In genomic region chr22:17007852-17008731, GRCh38 we compare ENCODE assay signal across 19 cellular contexts. TPM values are rescaled to one million over a fixed set of nuclear protein-coding genes. Genes with fewer than 3 reads are reported as not detected.
"Had no signal": no experiment of that assay in that cellular context is flagged by ENCODE, and none has a peak within 500 bp of the region (broad histone marks: within the 10 kb centered on the region; RNA-seq: fewer than 3 reads in every experiment).

Gene GAB4 (minus strand): TSS chr22:17008222. CDS start chr22:17008114, 108 bp downstream.

- H3K36me3 ChIP-seq: esophagus muscularis mucosa, lower lobe of right lung, ovary, tibial artery, vagina had no signal

- H3K4me1 Mint-ChIP-seq: activated T-helper 17 cell treated with anti-CD3 and anti-CD28 coated beads, Interleukin-2, amount 50 U/mL, for 72 hours had no signal

- H3K9me3 Mint-ChIP-seq: activated T-helper 17 cell treated with anti-CD3 and anti-CD28 coated beads, Interleukin-2, amount 50 U/mL, for 72 hours had no signal

- H3K4me3 ChIP-seq: esophagus muscularis mucosa, lower lobe of right lung, ovary, tibial artery, vagina had no signal

- ATAC-seq: activated T-helper 17 cell treated with anti-CD3 and anti-CD28 coated beads, Interleukin-2, amount 50 U/mL, for 72 hours; left colon had no signal

- H3K4me3 Mint-ChIP-seq: activated naive CD4-positive, alpha-beta T cell treated with anti-CD3 and anti-CD28 coated beads for 36 hours; activated T-helper 17 cell treated with anti-CD3 and anti-CD28 coated beads, Interleukin-2, amount 50 U/mL, for 72 hours had no signal

- H3K27me3 ChIP-seq: ovary, vagina had no signal

- H3K4me1 ChIP-seq: lower lobe of right lung, tibial artery, vagina had no signal

- H3K27ac Mint-ChIP-seq: activated naive CD4-positive, alpha-beta T cell treated with anti-CD3 and anti-CD28 coated beads for 36 hours; activated T-helper 17 cell treated with anti-CD3 and anti-CD28 coated beads, Interleukin-2, amount 50 U/mL, for 72 hours had no signal

- H3K9me3 ChIP-seq: lower lobe of right lung, vagina had no signal

- H3K27ac ChIP-seq: esophagus muscularis mucosa, lower lobe of right lung, ovary, tibial artery, vagina had no signal

- DNase-seq: activated CD4-positive, alpha-beta T cell treated with anti-CD3 and anti-CD28 coated beads for 1 hour; activated CD4-positive, alpha-beta T cell treated with anti-CD3 and anti-CD28 coated beads, Interleukin-2, amount 50 U/mL, for 4 hours; activated naive CD4-positive, alpha-beta T cell treated with anti-CD3 and anti-CD28 coated beads for 36 hours; activated T-cell treated with anti-CD3 and anti-CD28 coated beads for 4 hours; hippocampal formation; left colon; lower lobe of right lung; ovary; stimulated activated CD4-positive, alpha-beta T cell treated with anti-CD3 and anti-CD28 coated beads, Interleukin-12 subunit alpha, Interleukin-12 subunit beta, amount 100 ng/mL, for 4 hours; stimulated activated CD4-positive, alpha-beta T cell treated with anti-CD3 and anti-CD28 coated beads, Interleukin-2, amount 100 ng/mL, for 24 hours; T-helper 9 cell; tibial artery had no signal

RNA-seq across cellular contexts. Expression of gene GAB4, which starts in this region (rescaled TPM):
- total RNA-seq: activated naive CD4-positive, alpha-beta T cell treated with anti-CD3 and anti-CD28 coated beads for 36 hours; activated T-helper 17 cell treated with anti-CD3 and anti-CD28 coated beads, Interleukin-2, amount 50 U/mL, for 72 hours; cardiac septum; esophagus muscularis mucosa; glomerular endothelial cell; left colon; lower lobe of right lung; ovary; vagina had no signal
- polyA plus RNA-seq: adipose tissue, neural cell, ovary had no signal
